In genomic region chr17:61321344-61321743, GRCh38 we compare ENCODE assay signal across 1 cellular context.
TF ChIP-seq lines count a peak whose summit lies in the region.

No MANE protein-coding gene starts in this region.

TF ChIP-seq in GM23338, 12 proteins besides CTCF, POLR2A, EP300 and RAD21 (continued from another document):
- TF ChIP-seq ETS1 (IDR thresholded peaks at IDR 0.05) (no peak), CREB1 (CRISPR knock-in tag; IDR thresholded peaks at IDR 0.05; ENCODE audit: low read depth) (no peak), STAT1 (IDR thresholded peaks at IDR 0.05; ENCODE audit: unreplicated experiment) (no peak), EZH2phosphoT487 (IDR thresholded peaks at IDR 0.05; ENCODE audit: unreplicated experiment) (no peak), NANOG (IDR thresholded peaks at IDR 0.05; ENCODE audit: borderline replicate concordance) (no peak), POLR2AphosphoS5 (IDR thresholded peaks at IDR 0.05; ENCODE audit: low read depth) (no peak)
